1 cellular context compared by ENCODE assay signal in genomic region chr2:33599175-33599942, GRCh38.
TF ChIP-seq lines count a peak whose summit lies in the region.

Gene FAM98A (minus strand): TSS chr2:33599299. CDS start chr2:33599221, 78 bp downstream.

TF ChIP-seq in H1, 55 proteins besides CTCF, POLR2A, EP300 and RAD21 (continued from another document):
- TF ChIP-seq E2F6 (IDR thresholded peaks at IDR 0.05) = peak; percentile 89
- TF ChIP-seq PHF8 (conservative IDR thresholded peaks at IDR 0.05; ENCODE audit: low read depth, low read length) = peak; percentile 54; the same call in 1 of the 2 replicates
- TF ChIP-seq MAX (IDR thresholded peaks at IDR 0.05) = peak; percentile 94
- TF ChIP-seq SP4 (IDR thresholded peaks at IDR 0.05; ENCODE audit: low read length) = peak; percentile 83; the same call in 1 of the 2 replicates
- TF ChIP-seq RXRA (IDR thresholded peaks at IDR 0.05; ENCODE audit: insufficient read depth, low read depth, low read length) = no peak
- TF ChIP-seq KDM1A (IDR thresholded peaks at IDR 0.05; ENCODE audit: borderline replicate concordance, low read length) = 0 out of 2 replicates have a peak, but pooled peaks have one; percentile 15
- no peak for TF ChIP-seq SIX5 (IDR thresholded peaks at IDR 0.05; ENCODE audit: low read depth, low read length)
- peak; percentile 16; the same call in 1 of the 2 replicates for TF ChIP-seq POLR2AphosphoS5 (IDR thresholded peaks at IDR 0.05; ENCODE audit: low read depth, low read length)
- TF ChIP-seq CHD7 (IDR thresholded peaks at IDR 0.05; ENCODE audit: insufficient replicate concordance, low read length) = no peak
- TF ChIP-seq ATF3 (IDR thresholded peaks at IDR 0.05; ENCODE audit: insufficient read depth, low read depth, low read length) = no peak
- TF ChIP-seq SIN3A (conservative IDR thresholded peaks at IDR 0.05 in 1 of 2, IDR thresholded peaks at IDR 0.05 in 1 of 2; ENCODE audit: low read depth in 1 of 2, low read length in 2 of 2) = no peak; a peak in 1 of 4 replicates
- TF ChIP-seq ASH2L (IDR thresholded peaks at IDR 0.05; ENCODE audit: low read length) = peak; percentile 61
- no peak for TF ChIP-seq NANOG (IDR thresholded peaks at IDR 0.05; ENCODE audit: insufficient read depth, low read depth, low read length, poor library complexity, severe bottlenecking)
- no peak for TF ChIP-seq MAFK (IDR thresholded peaks at IDR 0.05; ENCODE audit: low read depth, low read length)
- no peak for TF ChIP-seq SIRT6 (IDR thresholded peaks at IDR 0.05; ENCODE audit: low read length)
